8 cellular contexts compared by ENCODE assay signal in genomic region chr21:44872568-44873355, GRCh38. TPM values are rescaled to one million over a fixed set of nuclear protein-coding genes. Genes with fewer than 3 reads are reported as not detected.
DNase-seq lines count a peak whose midpoint lies in the region; ATAC-seq and TF ChIP-seq lines count a peak whose summit lies in the region.

No MANE protein-coding gene starts in this region.

- peak overlapping the region; percentile 69 for H3K27ac Mint-ChIP-seq in activated naive CD8-positive, alpha-beta T cell treated with anti-CD3 and anti-CD28 coated beads, Interleukin-2, amount 50 U/mL, for 24 hours
- peak overlapping the region; percentile 96 for H3K27ac Mint-ChIP-seq in progenitor cell of endocrine pancreas

- no peaks in the 10 kb centered on the region for H3K36me3 ChIP-seq in HUES48 (ENCODE audit: control insufficient read depth, insufficient read depth, low read length)
- no peaks in the 10 kb centered on the region for H3K36me3 ChIP-seq in left ventricle myocardium inferior

- peaks cover 69% of the 10 kb centered on the region for H3K4me1 Mint-ChIP-seq in activated naive CD8-positive, alpha-beta T cell treated with anti-CD3 and anti-CD28 coated beads, Interleukin-2, amount 50 U/mL, for 24 hours
- H3K4me1 Mint-ChIP-seq in progenitor cell of endocrine pancreas (ENCODE audit: low read depth): peaks cover 42% of the 10 kb centered on the region

- no peaks in the 10 kb centered on the region for H3K9me3 Mint-ChIP-seq in activated naive CD8-positive, alpha-beta T cell treated with anti-CD3 and anti-CD28 coated beads, Interleukin-2, amount 50 U/mL, for 24 hours
- H3K9me3 Mint-ChIP-seq in progenitor cell of endocrine pancreas (ENCODE audit: low read depth): no peaks in the 10 kb centered on the region

- peak overlapping the region; percentile 87 for H3K4me3 Mint-ChIP-seq in activated naive CD8-positive, alpha-beta T cell treated with anti-CD3 and anti-CD28 coated beads, Interleukin-2, amount 50 U/mL, for 24 hours
- H3K4me3 Mint-ChIP-seq in progenitor cell of endocrine pancreas (ENCODE audit: low read depth): peak overlapping the region; percentile 93

- H3K9ac ChIP-seq in HUES48 (ENCODE audit: low read depth, low read length): peak overlapping the region; percentile 48

- TF ChIP-seq CTCF in left ventricle myocardium inferior (IDR thresholded peaks at IDR 0.05; ENCODE audit: borderline replicate concordance) (no peak), progenitor cell of endocrine pancreas (IDR thresholded peaks at IDR 0.05; ENCODE audit: unreplicated experiment) (no peak)

- H3K4me1 ChIP-seq in HUES48 (ENCODE audit: control insufficient read depth, insufficient read depth, low read length) (peaks cover 34% of the 10 kb centered on the region), left ventricle myocardium inferior (peaks cover 79% of the 10 kb centered on the region)

- ATAC-seq in activated naive CD8-positive, alpha-beta T cell treated with anti-CD3 and anti-CD28 coated beads, Interleukin-2, amount 50 U/mL, for 24 hours: no peak

- H3K9me3 ChIP-seq in HUES48 (ENCODE audit: control insufficient read depth, insufficient read depth, low read length) (no peaks in the 10 kb centered on the region), left ventricle myocardium inferior (replicated peaks) (no peaks in the 10 kb centered on the region)

- peaks cover 4% of the 10 kb centered on the region for H3K36me3 Mint-ChIP-seq in activated naive CD8-positive, alpha-beta T cell treated with anti-CD3 and anti-CD28 coated beads, Interleukin-2, amount 50 U/mL, for 24 hours (ENCODE audit: low read depth)
- H3K36me3 Mint-ChIP-seq in progenitor cell of endocrine pancreas (ENCODE audit: insufficient read depth): no peaks in the 10 kb centered on the region

- H3K27me3 ChIP-seq in HUES48 (ENCODE audit: control insufficient read depth, insufficient read depth, low read length) (peaks cover 18% of the 10 kb centered on the region), left ventricle myocardium inferior (ENCODE audit: low read depth) (no peaks in the 10 kb centered on the region)

- H3K27ac ChIP-seq in HUES48 (ENCODE audit: low read depth, low read length): peak overlapping the region; percentile 72
- H3K27ac ChIP-seq in left ventricle myocardium inferior (replicated peaks): peak overlapping the region; percentile 99

- DNase-seq in EL (peak; percentile 54), left ventricle myocardium inferior (peak; percentile 46), progenitor cell of endocrine pancreas (ENCODE audit: low spot score, unreplicated experiment) (peak; percentile 32), SHP77 treated with DMSO at 0.1 percent for 48 hours (lab: John Stamatoyannopoulos, UW) (no peak), NCI-H345 treated with DMSO at 0.1 percent for 48 hours (lab: John Stamatoyannopoulos, UW; ENCODE audit: unreplicated experiment) (no peak)
- DNase-seq in activated naive CD8-positive, alpha-beta T cell treated with anti-CD3 and anti-CD28 coated beads, Interleukin-2, amount 50 U/mL, for 24 hours: no peak
- DNase-seq in NK-92 treated with Interleukin-12 subunit alpha and Interleukin-12 subunit beta, amount 100 ng/mL, for 24 hours (lab: John Stamatoyannopoulos, UW): no peak

- intact Hi-C loops in left ventricle myocardium inferior (cut with micrococcal nuclease): no loop called here

- H3K4me3 ChIP-seq in HUES48 (ENCODE audit: low read depth, low read length) (peak overlapping the region; percentile 89), left ventricle myocardium inferior (peak overlapping the region; percentile 85)

- H3K27me3 Mint-ChIP-seq in activated naive CD8-positive, alpha-beta T cell treated with anti-CD3 and anti-CD28 coated beads, Interleukin-2, amount 50 U/mL, for 24 hours: peaks cover 2% of the 10 kb centered on the region
- H3K27me3 Mint-ChIP-seq in progenitor cell of endocrine pancreas: peaks cover 24% of the 10 kb centered on the region

RNA-seq across cellular contexts. Expression of gene PTTG1IP, which starts 0.7 kb away (rescaled TPM):
- 171 TPM for total RNA-seq in left ventricle myocardium inferior
- 221 and 226 TPM in 2 replicates for total RNA-seq in progenitor cell of endocrine pancreas

RNA-seq across cellular contexts. Expression of gene ITGB2, which starts 47.9 kb away (rescaled TPM):
- total RNA-seq in left ventricle myocardium inferior (18.6 TPM), progenitor cell of endocrine pancreas (0.41 and 0.47 TPM in 2 replicates)

RNA-seq across cellular contexts. Expression of gene SUMO3, which starts 54.9 kb away (rescaled TPM):
- 75.5 TPM for total RNA-seq in left ventricle myocardium inferior
- total RNA-seq in progenitor cell of endocrine pancreas: 65.0 and 73.5 TPM in 2 replicates

Comparison
In these comparisons a context has a peak if more than half of its experiments do, and no peak if none do; other contexts are left out.
1. DNase-seq: peak in EL (single experiment), left ventricle myocardium inferior (single experiment) and progenitor cell of endocrine pancreas (single experiment); none in activated naive CD8-positive, alpha-beta T cell treated with anti-CD3 and anti-CD28 coated beads, Interleukin-2, amount 50 U/mL, for 24 hours (single experiment), SHP77 treated with DMSO at 0.1 percent for 48 hours (single experiment), NK-92 treated with Interleukin-12 subunit alpha and Interleukin-12 subunit beta, amount 100 ng/mL, for 24 hours (single experiment) and NCI-H345 treated with DMSO at 0.1 percent for 48 hours (single experiment).
2. RNA of gene ITGB2, which starts 47.9 kb away (total RNA-seq): 18.6 TPM in left ventricle myocardium inferior (single experiment); 0.41 to 0.47 TPM in progenitor cell of endocrine pancreas; every median in the first group is over 10 times any median in the second.